16 cellular contexts compared by ENCODE assay signal in the genomic region with DNA sequence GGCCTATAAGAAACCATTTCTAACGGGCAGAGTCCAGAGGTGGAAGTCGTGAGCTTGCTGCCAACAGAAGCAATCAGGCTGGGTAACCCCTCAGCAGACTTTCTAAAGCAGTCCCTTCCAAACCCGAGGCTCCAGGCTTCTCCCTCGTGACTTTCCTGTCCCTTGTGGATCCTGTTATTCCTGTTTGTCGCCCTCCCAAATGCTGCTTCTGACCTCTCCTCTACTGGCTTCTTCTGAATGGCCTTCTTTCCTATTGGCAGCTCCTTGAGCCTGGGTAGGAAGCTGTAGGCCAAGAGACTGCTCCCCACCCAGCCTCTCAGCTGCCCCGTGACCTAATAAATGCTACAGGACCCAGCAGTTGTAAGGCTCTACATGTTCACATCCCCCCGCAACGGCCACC. TPM values are rescaled to one million over a fixed set of nuclear protein-coding genes. Genes with fewer than 3 reads are reported as not detected.
A peak's percentile ranks its signal among the peaks of the same experiment; 100 is the strongest.
DNase-seq lines count a peak whose midpoint lies in the region; ATAC-seq and TF ChIP-seq lines count a peak whose summit lies in the region.
"Had no signal": no experiment of that assay in that cellular context is flagged by ENCODE, and none has a peak within 500 bp of the region (broad histone marks: within the 10 kb centered on the region; RNA-seq: fewer than 3 reads in every experiment).

No MANE protein-coding gene starts in this region.

- no peak for TF ChIP-seq POLR2A in esophagus squamous epithelium (IDR thresholded peaks at IDR 0.05)
- TF ChIP-seq POLR2A in prostate gland (IDR thresholded peaks at IDR 0.05) = no peak
- no peak for TF ChIP-seq POLR2A in vagina (IDR thresholded peaks at IDR 0.05)

- no peak for ATAC-seq in Right ventricle myocardium inferior
- no peak for ATAC-seq in GM21619 (IDR thresholded peaks at IDR 0.05; ENCODE audit: unreplicated experiment)
- ATAC-seq: A549 had no signal

- no peaks in the 10 kb centered on the region for H3K27me3 ChIP-seq in left ventricle myocardium inferior (ENCODE audit: low read depth)
- no peaks in the 10 kb centered on the region for H3K27me3 ChIP-seq in esophagus squamous epithelium
- no peaks in the 10 kb centered on the region for H3K27me3 ChIP-seq in prostate gland (replicated peaks; ENCODE audit: insufficient read depth)
- no peaks in the 10 kb centered on the region for H3K27me3 ChIP-seq in vagina

- intact Hi-C loops in left ventricle myocardium inferior (cut with micrococcal nuclease) = no loop called here
- intact Hi-C loops in Right ventricle myocardium inferior (cut with DNase I) = loop anchor here (5.0 kb wide), 1 partner anchor 34 kb away; a partner anchor contains a TSS
- intact Hi-C loops in esophagus squamous epithelium (cut with DNase I) = no loop called here
- intact Hi-C loops in prostate gland (cut with DNase I) = no loop called here
- intact Hi-C loops in vagina (cut with DNase I) = no loop called here

- TF ChIP-seq CTCF in left ventricle myocardium inferior (IDR thresholded peaks at IDR 0.05; ENCODE audit: borderline replicate concordance) (no peak), esophagus squamous epithelium (IDR thresholded peaks at IDR 0.05) (no peak), prostate gland (IDR thresholded peaks at IDR 0.05) (peak in 1 of 4 experiments; percentile 6), vagina (IDR thresholded peaks at IDR 0.05) (no peak)

- H3K4me1 ChIP-seq in left ventricle myocardium inferior = peaks cover 89% of the 10 kb centered on the region
- H3K4me1 ChIP-seq in esophagus squamous epithelium = peaks cover 30 to 78% (median 39%) of the 10 kb centered on the region in 3 donors
- H3K4me1 ChIP-seq in prostate gland (replicated peaks) = peaks cover 20% of the 10 kb centered on the region
- peaks cover 51% of the 10 kb centered on the region for H3K4me1 ChIP-seq in vagina

- no peak for DNase-seq in left ventricle myocardium inferior
- no peak for DNase-seq in Right ventricle myocardium inferior (ENCODE audit: missing footprints)
- DNase-seq in esophagus squamous epithelium (lab: John Stamatoyannopoulos, UW) = no peak
- DNase-seq in prostate gland (ENCODE audit: low spot score) = peak; percentile 79
- DNase-seq in vagina (ENCODE audit: extremely low spot score in 2 of 2) = no peak
- no peak for DNase-seq in SKM-1 (lab: John Stamatoyannopoulos, UW; ENCODE audit: unreplicated experiment)
- DNase-seq in activated gamma-delta T cell treated with Interleukin-2 at 50 U/mL for 16 hours = no peak
- DNase-seq: activated CD4-positive, alpha-beta memory T cell treated with anti-CD3 and anti-CD28 coated beads for 36 hours; activated T-cell treated with anti-CD3 and anti-CD28 coated beads, Interleukin-2, amount 50 U/mL, for 48 hours; DMS79 treated with DMSO at 0.1 percent for 48 hours; IMR-90; mesendoderm; NCI-H2029 treated with DMSO at 0.1 percent for 48 hours; NCI-H524 treated with DMSO at 0.1 percent for 48 hours had no signal

- no peak overlapping the region for H3K4me3 ChIP-seq in left ventricle myocardium inferior
- H3K4me3 ChIP-seq in esophagus squamous epithelium = no peak overlapping the region
- H3K4me3 ChIP-seq in prostate gland = no peak overlapping the region
- H3K4me3 ChIP-seq in vagina = no peak overlapping the region
- H3K4me3 ChIP-seq: A549 had no signal

- no peaks in the 10 kb centered on the region for H3K9me3 ChIP-seq in left ventricle myocardium inferior (replicated peaks)
- no peaks in the 10 kb centered on the region for H3K9me3 ChIP-seq in esophagus squamous epithelium
- no peaks in the 10 kb centered on the region for H3K9me3 ChIP-seq in prostate gland
- no peaks in the 10 kb centered on the region for H3K9me3 ChIP-seq in vagina
- H3K9me3 ChIP-seq: A549 had no signal

- 41 to 54% methylated on average over 7 of the region's 8 CpGs for WGBS in esophagus squamous epithelium, 2 donors
- WGBS in prostate gland = 39% methylated on average over 8 of the region's 8 CpGs

- H3K27ac ChIP-seq in left ventricle myocardium inferior (replicated peaks) (peak overlapping the region; percentile 25), esophagus squamous epithelium (peak overlapping the region; percentile 49 to 74 (median 64)), prostate gland (peak overlapping the region; percentile 50 to 51), vagina (peak overlapping the region; percentile 40)

- H3K36me3 ChIP-seq in left ventricle myocardium inferior (peaks cover 28% of the 10 kb centered on the region), esophagus squamous epithelium (peaks cover 4 to 52% (median 6%) of the 10 kb centered on the region in 3 donors), prostate gland (no peaks in the 10 kb centered on the region), vagina (peaks cover 0 to 11% of the 10 kb centered on the region in 2 donors)

RNA-seq across cellular contexts. Expression of a gene that starts 35.0 kb away (rescaled TPM):
- 4.7 TPM for total RNA-seq in left ventricle myocardium inferior
- 4.7 TPM for total RNA-seq in Right ventricle myocardium inferior
- total RNA-seq in esophagus squamous epithelium = 10 to 100 TPM; 19.4 to 51.6 (median 40.5) TPM
- 10 to 100 TPM; 23.6 to 26.0 TPM for total RNA-seq in prostate gland
- 90.6 TPM for total RNA-seq in vagina

RNA-seq across cellular contexts. Expression of a gene that starts 36.0 kb away (rescaled TPM):
- total RNA-seq in left ventricle myocardium inferior = 50.6 TPM
- total RNA-seq in Right ventricle myocardium inferior = 43.1 TPM
- total RNA-seq in esophagus squamous epithelium = 10 to 100 TPM; 22.5 to 55.1 (median 28.3) TPM
- 100 to 1,000 TPM in 1 of 2 donors, 10 to 100 TPM in 1; 76.0 to 137 TPM for total RNA-seq in prostate gland
- total RNA-seq in vagina = 50.8 TPM

RNA-seq across cellular contexts. Expression of a gene that starts 55.2 kb away (rescaled TPM):
- total RNA-seq in left ventricle myocardium inferior = 14.1 TPM
- 11.4 TPM for total RNA-seq in Right ventricle myocardium inferior
- total RNA-seq in esophagus squamous epithelium = 10 to 100 TPM; 12.9 to 24.2 (median 14.2) TPM
- total RNA-seq in prostate gland = 100 to 1,000 TPM in 1 of 2 donors, 10 to 100 TPM in 1; 61.5 to 138 TPM
- total RNA-seq in vagina = 35.8 TPM
